In the genomic region with DNA sequence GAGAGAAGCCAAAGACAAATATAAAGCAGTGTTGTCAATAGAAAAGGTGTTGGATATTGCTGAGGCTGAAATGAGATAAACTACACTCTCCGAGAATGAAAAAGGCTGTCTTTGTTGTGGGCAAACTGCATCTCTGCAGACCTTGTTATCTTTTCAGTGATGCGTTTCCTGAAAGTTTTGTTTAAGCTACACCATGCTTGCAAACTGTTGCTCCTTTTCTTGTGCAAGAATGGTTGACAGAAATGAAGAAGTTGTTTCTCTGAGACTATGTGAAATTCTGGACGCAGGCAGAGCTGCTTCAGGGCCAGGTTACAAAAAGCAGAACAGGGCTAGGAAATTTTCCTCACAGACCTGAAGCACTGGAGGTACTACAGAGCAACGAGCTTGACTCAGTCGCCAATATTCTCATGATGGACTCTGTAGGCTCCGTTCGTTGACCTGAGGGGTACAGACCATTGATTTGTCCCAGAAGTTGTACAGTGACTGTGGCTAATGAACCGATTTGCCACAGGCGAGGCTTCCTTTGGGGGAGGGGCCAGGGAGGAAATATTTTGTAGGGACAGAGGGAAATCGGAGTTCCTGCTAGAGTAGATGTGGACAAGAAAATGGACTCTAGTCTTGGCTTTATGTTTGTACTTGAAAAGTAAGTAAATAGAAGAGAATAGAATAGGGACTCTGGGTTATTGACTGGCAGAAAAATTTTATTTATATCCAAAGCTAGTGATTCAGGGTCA, we compare ENCODE assay signal across 1 cellular context.
A peak's percentile ranks its signal among the peaks of the same experiment; 100 is the strongest.
TF ChIP-seq lines count a peak whose summit lies in the region.

No MANE protein-coding gene starts in this region.

TF ChIP-seq in K562, 482 proteins besides CTCF, POLR2A, EP300 and RAD21 (continues in another document):
- TF ChIP-seq SMAD2 (IDR thresholded peaks at IDR 0.05; ENCODE audit: low read depth, low read length), result no peak
- no peak for TF ChIP-seq L3MBTL2 (IDR thresholded peaks at IDR 0.05)
- no peak for TF ChIP-seq ETV5 (CRISPR knock-in tag; IDR thresholded peaks at IDR 0.05; ENCODE audit: low read depth)
- TF ChIP-seq HDAC3 (IDR thresholded peaks at IDR 0.05; ENCODE audit: borderline replicate concordance, partially characterized antibody), result no peak
- TF ChIP-seq, protein P1, sequence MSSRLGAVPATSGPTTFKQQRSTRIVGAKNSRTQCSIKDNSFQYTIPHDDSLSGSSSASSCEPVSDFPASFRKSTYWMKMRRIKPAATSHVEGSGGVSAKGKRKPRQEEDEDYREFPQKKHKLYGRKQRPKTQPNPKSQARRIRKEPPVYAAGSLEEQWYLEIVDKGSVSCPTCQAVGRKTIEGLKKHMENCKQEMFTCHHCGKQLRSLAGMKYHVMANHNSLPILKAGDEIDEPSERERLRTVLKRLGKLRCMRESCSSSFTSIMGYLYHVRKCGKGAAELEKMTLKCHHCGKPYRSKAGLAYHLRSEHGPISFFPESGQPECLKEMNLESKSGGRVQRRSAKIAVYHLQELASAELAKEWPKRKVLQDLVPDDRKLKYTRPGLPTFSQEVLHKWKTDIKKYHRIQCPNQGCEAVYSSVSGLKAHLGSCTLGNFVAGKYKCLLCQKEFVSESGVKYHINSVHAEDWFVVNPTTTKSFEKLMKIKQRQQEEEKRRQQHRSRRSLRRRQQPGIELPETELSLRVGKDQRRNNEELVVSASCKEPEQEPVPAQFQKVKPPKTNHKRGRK (tag; IDR thresholded peaks at IDR 0.05), result no peak
- TF ChIP-seq TRIM28 (IDR thresholded peaks at IDR 0.05), result no peak
- TF ChIP-seq U2AF2 (optimal IDR thresholded peaks at IDR 0.05; ENCODE audit: low read depth, low read length), result no peak
- TF ChIP-seq ZFP30 (CRISPR knock-in tag; IDR thresholded peaks at IDR 0.05; ENCODE audit: borderline replicate concordance), result no peak
- TF ChIP-seq, protein P2, sequence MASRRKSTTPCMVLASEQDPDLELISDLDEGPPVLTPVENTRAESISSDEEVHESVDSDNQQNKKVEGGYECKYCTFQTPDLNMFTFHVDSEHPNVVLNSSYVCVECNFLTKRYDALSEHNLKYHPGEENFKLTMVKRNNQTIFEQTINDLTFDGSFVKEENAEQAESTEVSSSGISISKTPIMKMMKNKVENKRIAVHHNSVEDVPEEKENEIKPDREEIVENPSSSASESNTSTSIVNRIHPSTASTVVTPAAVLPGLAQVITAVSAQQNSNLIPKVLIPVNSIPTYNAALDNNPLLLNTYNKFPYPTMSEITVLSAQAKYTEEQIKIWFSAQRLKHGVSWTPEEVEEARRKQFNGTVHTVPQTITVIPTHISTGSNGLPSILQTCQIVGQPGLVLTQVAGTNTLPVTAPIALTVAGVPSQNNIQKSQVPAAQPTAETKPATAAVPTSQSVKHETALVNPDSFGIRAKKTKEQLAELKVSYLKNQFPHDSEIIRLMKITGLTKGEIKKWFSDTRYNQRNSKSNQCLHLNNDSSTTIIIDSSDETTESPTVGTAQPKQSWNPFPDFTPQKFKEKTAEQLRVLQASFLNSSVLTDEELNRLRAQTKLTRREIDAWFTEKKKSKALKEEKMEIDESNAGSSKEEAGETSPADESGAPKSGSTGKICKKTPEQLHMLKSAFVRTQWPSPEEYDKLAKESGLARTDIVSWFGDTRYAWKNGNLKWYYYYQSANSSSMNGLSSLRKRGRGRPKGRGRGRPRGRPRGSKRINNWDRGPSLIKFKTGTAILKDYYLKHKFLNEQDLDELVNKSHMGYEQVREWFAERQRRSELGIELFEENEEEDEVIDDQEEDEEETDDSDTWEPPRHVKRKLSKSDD (conservative IDR thresholded peaks at IDR 0.05; ENCODE audit: low read length), result no peak
- peak; percentile 16; the same call in 1 of the 2 replicates for TF ChIP-seq CTBP1 (IDR thresholded peaks at IDR 0.05; ENCODE audit: borderline replicate concordance)
- TF ChIP-seq, protein P3, sequence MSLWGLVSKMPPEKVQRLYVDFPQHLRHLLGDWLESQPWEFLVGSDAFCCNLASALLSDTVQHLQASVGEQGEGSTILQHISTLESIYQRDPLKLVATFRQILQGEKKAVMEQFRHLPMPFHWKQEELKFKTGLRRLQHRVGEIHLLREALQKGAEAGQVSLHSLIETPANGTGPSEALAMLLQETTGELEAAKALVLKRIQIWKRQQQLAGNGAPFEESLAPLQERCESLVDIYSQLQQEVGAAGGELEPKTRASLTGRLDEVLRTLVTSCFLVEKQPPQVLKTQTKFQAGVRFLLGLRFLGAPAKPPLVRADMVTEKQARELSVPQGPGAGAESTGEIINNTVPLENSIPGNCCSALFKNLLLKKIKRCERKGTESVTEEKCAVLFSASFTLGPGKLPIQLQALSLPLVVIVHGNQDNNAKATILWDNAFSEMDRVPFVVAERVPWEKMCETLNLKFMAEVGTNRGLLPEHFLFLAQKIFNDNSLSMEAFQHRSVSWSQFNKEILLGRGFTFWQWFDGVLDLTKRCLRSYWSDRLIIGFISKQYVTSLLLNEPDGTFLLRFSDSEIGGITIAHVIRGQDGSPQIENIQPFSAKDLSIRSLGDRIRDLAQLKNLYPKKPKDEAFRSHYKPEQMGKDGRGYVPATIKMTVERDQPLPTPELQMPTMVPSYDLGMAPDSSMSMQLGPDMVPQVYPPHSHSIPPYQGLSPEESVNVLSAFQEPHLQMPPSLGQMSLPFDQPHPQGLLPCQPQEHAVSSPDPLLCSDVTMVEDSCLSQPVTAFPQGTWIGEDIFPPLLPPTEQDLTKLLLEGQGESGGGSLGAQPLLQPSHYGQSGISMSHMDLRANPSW (CRISPR knock-in tag; IDR thresholded peaks at IDR 0.05), result no peak
- peak; percentile 56; the same call in 1 of the 2 replicates for TF ChIP-seq SOX6 (IDR thresholded peaks at IDR 0.05)
- TF ChIP-seq CCAR2 (IDR thresholded peaks at IDR 0.05; ENCODE audit: low read depth, low read length), result no peak
- TF ChIP-seq COPS2 (conservative IDR thresholded peaks at IDR 0.05), result no peak
- no peak for TF ChIP-seq FOXK1 (CRISPR knock-in tag; IDR thresholded peaks at IDR 0.05; ENCODE audit: borderline replicate concordance)
- TF ChIP-seq ESRRA (IDR thresholded peaks at IDR 0.05; ENCODE audit: borderline replicate concordance, low read depth), result no peak
- TF ChIP-seq, protein P4, sequence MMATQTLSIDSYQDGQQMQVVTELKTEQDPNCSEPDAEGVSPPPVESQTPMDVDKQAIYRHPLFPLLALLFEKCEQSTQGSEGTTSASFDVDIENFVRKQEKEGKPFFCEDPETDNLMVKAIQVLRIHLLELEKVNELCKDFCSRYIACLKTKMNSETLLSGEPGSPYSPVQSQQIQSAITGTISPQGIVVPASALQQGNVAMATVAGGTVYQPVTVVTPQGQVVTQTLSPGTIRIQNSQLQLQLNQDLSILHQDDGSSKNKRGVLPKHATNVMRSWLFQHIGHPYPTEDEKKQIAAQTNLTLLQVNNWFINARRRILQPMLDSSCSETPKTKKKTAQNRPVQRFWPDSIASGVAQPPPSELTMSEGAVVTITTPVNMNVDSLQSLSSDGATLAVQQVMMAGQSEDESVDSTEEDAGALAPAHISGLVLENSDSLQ (IDR thresholded peaks at IDR 0.05), result no peak
- no peak for TF ChIP-seq GTF2F1 (IDR thresholded peaks at IDR 0.05; ENCODE audit: low read depth, low read length)
- TF ChIP-seq, protein P5, sequence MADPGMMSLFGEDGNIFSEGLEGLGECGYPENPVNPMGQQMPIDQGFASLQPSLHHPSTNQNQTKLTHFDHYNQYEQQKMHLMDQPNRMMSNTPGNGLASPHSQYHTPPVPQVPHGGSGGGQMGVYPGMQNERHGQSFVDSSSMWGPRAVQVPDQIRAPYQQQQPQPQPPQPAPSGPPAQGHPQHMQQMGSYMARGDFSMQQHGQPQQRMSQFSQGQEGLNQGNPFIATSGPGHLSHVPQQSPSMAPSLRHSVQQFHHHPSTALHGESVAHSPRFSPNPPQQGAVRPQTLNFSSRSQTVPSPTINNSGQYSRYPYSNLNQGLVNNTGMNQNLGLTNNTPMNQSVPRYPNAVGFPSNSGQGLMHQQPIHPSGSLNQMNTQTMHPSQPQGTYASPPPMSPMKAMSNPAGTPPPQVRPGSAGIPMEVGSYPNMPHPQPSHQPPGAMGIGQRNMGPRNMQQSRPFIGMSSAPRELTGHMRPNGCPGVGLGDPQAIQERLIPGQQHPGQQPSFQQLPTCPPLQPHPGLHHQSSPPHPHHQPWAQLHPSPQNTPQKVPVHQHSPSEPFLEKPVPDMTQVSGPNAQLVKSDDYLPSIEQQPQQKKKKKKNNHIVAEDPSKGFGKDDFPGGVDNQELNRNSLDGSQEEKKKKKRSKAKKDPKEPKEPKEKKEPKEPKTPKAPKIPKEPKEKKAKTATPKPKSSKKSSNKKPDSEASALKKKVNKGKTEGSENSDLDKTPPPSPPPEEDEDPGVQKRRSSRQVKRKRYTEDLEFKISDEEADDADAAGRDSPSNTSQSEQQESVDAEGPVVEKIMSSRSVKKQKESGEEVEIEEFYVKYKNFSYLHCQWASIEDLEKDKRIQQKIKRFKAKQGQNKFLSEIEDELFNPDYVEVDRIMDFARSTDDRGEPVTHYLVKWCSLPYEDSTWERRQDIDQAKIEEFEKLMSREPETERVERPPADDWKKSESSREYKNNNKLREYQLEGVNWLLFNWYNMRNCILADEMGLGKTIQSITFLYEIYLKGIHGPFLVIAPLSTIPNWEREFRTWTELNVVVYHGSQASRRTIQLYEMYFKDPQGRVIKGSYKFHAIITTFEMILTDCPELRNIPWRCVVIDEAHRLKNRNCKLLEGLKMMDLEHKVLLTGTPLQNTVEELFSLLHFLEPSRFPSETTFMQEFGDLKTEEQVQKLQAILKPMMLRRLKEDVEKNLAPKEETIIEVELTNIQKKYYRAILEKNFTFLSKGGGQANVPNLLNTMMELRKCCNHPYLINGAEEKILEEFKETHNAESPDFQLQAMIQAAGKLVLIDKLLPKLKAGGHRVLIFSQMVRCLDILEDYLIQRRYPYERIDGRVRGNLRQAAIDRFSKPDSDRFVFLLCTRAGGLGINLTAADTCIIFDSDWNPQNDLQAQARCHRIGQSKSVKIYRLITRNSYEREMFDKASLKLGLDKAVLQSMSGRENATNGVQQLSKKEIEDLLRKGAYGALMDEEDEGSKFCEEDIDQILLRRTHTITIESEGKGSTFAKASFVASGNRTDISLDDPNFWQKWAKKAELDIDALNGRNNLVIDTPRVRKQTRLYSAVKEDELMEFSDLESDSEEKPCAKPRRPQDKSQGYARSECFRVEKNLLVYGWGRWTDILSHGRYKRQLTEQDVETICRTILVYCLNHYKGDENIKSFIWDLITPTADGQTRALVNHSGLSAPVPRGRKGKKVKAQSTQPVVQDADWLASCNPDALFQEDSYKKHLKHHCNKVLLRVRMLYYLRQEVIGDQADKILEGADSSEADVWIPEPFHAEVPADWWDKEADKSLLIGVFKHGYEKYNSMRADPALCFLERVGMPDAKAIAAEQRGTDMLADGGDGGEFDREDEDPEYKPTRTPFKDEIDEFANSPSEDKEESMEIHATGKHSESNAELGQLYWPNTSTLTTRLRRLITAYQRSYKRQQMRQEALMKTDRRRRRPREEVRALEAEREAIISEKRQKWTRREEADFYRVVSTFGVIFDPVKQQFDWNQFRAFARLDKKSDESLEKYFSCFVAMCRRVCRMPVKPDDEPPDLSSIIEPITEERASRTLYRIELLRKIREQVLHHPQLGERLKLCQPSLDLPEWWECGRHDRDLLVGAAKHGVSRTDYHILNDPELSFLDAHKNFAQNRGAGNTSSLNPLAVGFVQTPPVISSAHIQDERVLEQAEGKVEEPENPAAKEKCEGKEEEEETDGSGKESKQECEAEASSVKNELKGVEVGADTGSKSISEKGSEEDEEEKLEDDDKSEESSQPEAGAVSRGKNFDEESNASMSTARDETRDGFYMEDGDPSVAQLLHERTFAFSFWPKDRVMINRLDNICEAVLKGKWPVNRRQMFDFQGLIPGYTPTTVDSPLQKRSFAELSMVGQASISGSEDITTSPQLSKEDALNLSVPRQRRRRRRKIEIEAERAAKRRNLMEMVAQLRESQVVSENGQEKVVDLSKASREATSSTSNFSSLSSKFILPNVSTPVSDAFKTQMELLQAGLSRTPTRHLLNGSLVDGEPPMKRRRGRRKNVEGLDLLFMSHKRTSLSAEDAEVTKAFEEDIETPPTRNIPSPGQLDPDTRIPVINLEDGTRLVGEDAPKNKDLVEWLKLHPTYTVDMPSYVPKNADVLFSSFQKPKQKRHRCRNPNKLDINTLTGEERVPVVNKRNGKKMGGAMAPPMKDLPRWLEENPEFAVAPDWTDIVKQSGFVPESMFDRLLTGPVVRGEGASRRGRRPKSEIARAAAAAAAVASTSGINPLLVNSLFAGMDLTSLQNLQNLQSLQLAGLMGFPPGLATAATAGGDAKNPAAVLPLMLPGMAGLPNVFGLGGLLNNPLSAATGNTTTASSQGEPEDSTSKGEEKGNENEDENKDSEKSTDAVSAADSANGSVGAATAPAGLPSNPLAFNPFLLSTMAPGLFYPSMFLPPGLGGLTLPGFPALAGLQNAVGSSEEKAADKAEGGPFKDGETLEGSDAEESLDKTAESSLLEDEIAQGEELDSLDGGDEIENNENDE (IDR thresholded peaks at IDR 0.05; ENCODE audit: low read depth, low read length), result no peak
- TF ChIP-seq, protein P6, sequence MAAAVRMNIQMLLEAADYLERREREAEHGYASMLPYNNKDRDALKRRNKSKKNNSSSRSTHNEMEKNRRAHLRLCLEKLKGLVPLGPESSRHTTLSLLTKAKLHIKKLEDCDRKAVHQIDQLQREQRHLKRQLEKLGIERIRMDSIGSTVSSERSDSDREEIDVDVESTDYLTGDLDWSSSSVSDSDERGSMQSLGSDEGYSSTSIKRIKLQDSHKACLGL (CRISPR knock-in tag; IDR thresholded peaks at IDR 0.05; ENCODE audit: borderline replicate concordance, poor library complexity, severe bottlenecking), result no peak
- peak; percentile 53 for TF ChIP-seq CEBPB (tag; IDR thresholded peaks at IDR 0.05)
- TF ChIP-seq NR2C2 (CRISPR knock-in tag; IDR thresholded peaks at IDR 0.05), result no peak
- no peak for TF ChIP-seq NR2C2 (tag; IDR thresholded peaks at IDR 0.05)
- TF ChIP-seq SP2 (IDR thresholded peaks at IDR 0.05; ENCODE audit: extremely low read depth, low read depth, low read length, poor library complexity, severe bottlenecking), result no peak
- no peak for TF ChIP-seq ZNF695 (CRISPR knock-in tag; IDR thresholded peaks at IDR 0.05)
- peak; percentile 51; the same call in 1 of the 2 replicates for TF ChIP-seq SPI1 (IDR thresholded peaks at IDR 0.05; ENCODE audit: borderline replicate concordance, low read depth, low read length)
- no peak for TF ChIP-seq TRIM24 (IDR thresholded peaks at IDR 0.05)
- no peak for TF ChIP-seq NFRKB (IDR thresholded peaks at IDR 0.05; ENCODE audit: low read depth)
- no peak for TF ChIP-seq ZNF408 (CRISPR knock-in tag; IDR thresholded peaks at IDR 0.05; ENCODE audit: low read depth)
- no peak for TF ChIP-seq SMARCB1 (IDR thresholded peaks at IDR 0.05; ENCODE audit: insufficient read length, low read depth)
- TF ChIP-seq HMG20A (CRISPR knock-in tag; conservative IDR thresholded peaks at IDR 0.05), result no peak
- no peak for TF ChIP-seq HDGF (IDR thresholded peaks at IDR 0.05)
- TF ChIP-seq SRSF1 (IDR thresholded peaks at IDR 0.05; ENCODE audit: low read depth, low read length), result no peak
- TF ChIP-seq, protein P7, sequence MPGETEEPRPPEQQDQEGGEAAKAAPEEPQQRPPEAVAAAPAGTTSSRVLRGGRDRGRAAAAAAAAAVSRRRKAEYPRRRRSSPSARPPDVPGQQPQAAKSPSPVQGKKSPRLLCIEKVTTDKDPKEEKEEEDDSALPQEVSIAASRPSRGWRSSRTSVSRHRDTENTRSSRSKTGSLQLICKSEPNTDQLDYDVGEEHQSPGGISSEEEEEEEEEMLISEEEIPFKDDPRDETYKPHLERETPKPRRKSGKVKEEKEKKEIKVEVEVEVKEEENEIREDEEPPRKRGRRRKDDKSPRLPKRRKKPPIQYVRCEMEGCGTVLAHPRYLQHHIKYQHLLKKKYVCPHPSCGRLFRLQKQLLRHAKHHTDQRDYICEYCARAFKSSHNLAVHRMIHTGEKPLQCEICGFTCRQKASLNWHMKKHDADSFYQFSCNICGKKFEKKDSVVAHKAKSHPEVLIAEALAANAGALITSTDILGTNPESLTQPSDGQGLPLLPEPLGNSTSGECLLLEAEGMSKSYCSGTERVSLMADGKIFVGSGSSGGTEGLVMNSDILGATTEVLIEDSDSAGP (CRISPR knock-in tag; IDR thresholded peaks at IDR 0.05), result no peak
